In the genomic region with DNA sequence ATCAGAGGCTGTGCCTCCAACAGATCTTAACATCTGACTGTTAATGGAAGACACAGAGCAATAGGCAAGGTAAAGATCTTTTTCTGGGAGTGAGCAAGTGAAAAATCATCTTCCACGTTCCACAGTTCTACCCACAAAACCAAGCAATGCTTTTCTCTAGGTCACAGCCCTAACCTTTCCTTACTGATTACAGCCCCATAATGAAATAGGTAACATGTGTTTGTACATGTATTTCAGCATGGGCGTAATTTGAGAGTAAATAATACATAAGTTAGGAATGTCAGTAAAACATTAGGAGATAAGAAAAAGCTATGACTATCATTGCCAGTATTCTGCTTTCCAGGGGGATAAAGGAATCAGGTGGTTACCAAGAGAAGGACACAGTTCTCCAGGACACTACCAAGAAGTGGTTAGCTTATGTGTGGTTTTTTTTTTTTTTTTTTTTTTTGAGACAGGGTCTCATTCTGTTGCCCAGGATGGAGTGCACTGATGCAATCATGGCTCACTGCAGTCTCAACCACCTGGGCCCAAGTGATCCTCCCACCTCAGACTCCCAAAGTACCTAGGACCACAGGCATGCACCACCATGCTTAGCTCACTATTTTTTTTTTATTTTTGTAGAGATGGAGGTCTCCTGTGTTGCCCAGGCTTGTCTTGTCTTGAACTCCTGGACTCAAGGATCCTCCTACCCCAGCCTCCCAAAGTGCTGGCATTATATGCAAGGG, we compare ENCODE assay signal across 14 cellular contexts.
"Had no signal": no experiment of that assay in that cellular context is flagged by ENCODE, and none has a peak within 500 bp of the region (broad histone marks: within the 10 kb centered on the region; RNA-seq: fewer than 3 reads in every experiment).

No MANE protein-coding gene starts in this region.

- ATAC-seq: activated CD8-positive, alpha-beta T cell treated with anti-CD3 and anti-CD28 coated beads, Interleukin-2, amount 10 ng/mL, durations not matched to agents 7 days and 5 days; left lung; pancreas had no signal

- H3K27me3 Mint-ChIP-seq: activated CD4-positive, alpha-beta T cell treated with anti-CD3 and anti-CD28 coated beads, Interleukin-2, amount 10 ng/mL, durations not matched to agents 24 days and 14 days; naive B cell had no signal

- H3K9me3 Mint-ChIP-seq: activated CD4-positive, alpha-beta T cell treated with anti-CD3 and anti-CD28 coated beads, Interleukin-2, amount 10 ng/mL, durations not matched to agents 24 days and 14 days; activated T-helper 1 cell treated with anti-CD3 and anti-CD28 coated beads, Interleukin-12 subunit alpha, Interleukin-12 subunit beta, Interleukin-2, Interleukin-4 antibody, amounts not matched to agents 30 ng/mL and 10 ng/mL and 1 ng/mL, durations not matched to agents 14 hours and 24 hours and 36 hours; naive B cell had no signal

- H3K4me3 Mint-ChIP-seq: activated CD4-positive, alpha-beta T cell treated with anti-CD3 and anti-CD28 coated beads, Interleukin-2, amount 10 ng/mL, durations not matched to agents 24 days and 14 days; activated CD8-positive, alpha-beta T cell treated with anti-CD3 and anti-CD28 coated beads, Interleukin-2, amount 10 ng/mL, durations not matched to agents 7 days and 5 days; activated T-helper 1 cell treated with anti-CD3 and anti-CD28 coated beads, Interleukin-12 subunit alpha, Interleukin-12 subunit beta, Interleukin-2, Interleukin-4 antibody, amounts not matched to agents 30 ng/mL and 10 ng/mL and 1 ng/mL, durations not matched to agents 14 hours and 24 hours and 36 hours; naive B cell had no signal

- DNase-seq: activated CD4-positive, alpha-beta T cell treated with anti-CD3 and anti-CD28 coated beads, Interleukin-2, amount 10 ng/mL, durations not matched to agents 24 days and 14 days; activated CD4-positive, CD25-positive, alpha-beta regulatory T cell; activated CD8-positive, alpha-beta memory T cell treated with anti-CD3 and anti-CD28 coated beads, Interleukin-2, amount 50 U/mL, for 48 hours; activated CD8-positive, alpha-beta T cell treated with anti-CD3 and anti-CD28 coated beads, Interleukin-2, amount 10 ng/mL, durations not matched to agents 7 days and 5 days; dorsolateral prefrontal cortex; kidney; left lung; naive B cell; pancreas; sigmoid colon; spleen; thyroid gland; uterus had no signal

- H3K27ac Mint-ChIP-seq: activated CD4-positive, alpha-beta T cell treated with anti-CD3 and anti-CD28 coated beads, Interleukin-2, amount 10 ng/mL, durations not matched to agents 24 days and 14 days; activated CD8-positive, alpha-beta T cell treated with anti-CD3 and anti-CD28 coated beads, Interleukin-2, amount 10 ng/mL, durations not matched to agents 7 days and 5 days; activated T-helper 1 cell treated with anti-CD3 and anti-CD28 coated beads, Interleukin-12 subunit alpha, Interleukin-12 subunit beta, Interleukin-2, Interleukin-4 antibody, amounts not matched to agents 30 ng/mL and 10 ng/mL and 1 ng/mL, durations not matched to agents 14 hours and 24 hours and 36 hours had no signal
